1 cellular context compared by ENCODE assay signal in the genomic region with DNA sequence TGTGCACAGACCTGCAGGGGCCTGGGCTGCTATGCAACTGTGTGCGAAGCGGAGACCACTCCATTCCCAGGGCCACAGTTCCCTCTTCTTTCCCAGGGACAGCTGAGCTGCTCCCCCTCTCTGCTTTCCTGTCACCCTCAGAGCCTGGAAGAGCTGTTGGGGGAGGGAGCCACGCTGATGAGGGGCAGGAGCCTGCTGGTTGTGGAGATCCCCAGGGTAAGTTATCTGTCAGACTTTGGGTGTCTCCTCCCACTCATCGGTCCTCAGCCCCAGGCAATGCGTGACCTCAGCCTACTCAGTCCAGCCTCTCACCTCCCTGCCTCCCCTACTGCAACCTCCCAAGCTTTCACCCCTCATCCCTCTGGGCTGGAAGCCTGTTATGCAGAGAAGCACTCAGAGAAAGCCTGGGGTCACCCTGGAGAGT.
TF ChIP-seq lines count a peak whose summit lies in the region.

No MANE protein-coding gene starts in this region.

TF ChIP-seq in K562, 482 proteins besides CTCF, POLR2A, EP300 and RAD21 (continued from another document and continues in another):
- TF ChIP-seq, protein P1, sequence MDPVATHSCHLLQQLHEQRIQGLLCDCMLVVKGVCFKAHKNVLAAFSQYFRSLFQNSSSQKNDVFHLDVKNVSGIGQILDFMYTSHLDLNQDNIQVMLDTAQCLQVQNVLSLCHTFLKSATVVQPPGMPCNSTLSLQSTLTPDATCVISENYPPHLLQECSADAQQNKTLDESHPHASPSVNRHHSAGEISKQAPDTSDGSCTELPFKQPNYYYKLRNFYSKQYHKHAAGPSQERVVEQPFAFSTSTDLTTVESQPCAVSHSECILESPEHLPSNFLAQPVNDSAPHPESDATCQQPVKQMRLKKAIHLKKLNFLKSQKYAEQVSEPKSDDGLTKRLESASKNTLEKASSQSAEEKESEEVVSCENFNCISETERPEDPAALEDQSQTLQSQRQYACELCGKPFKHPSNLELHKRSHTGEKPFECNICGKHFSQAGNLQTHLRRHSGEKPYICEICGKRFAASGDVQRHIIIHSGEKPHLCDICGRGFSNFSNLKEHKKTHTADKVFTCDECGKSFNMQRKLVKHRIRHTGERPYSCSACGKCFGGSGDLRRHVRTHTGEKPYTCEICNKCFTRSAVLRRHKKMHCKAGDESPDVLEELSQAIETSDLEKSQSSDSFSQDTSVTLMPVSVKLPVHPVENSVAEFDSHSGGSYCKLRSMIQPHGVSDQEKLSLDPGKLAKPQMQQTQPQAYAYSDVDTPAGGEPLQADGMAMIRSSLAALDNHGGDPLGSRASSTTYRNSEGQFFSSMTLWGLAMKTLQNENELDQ (CRISPR knock-in tag; IDR thresholded peaks at IDR 0.05; ENCODE audit: borderline replicate concordance), result no peak
- TF ChIP-seq PCBP2 (IDR thresholded peaks at IDR 0.05; ENCODE audit: low read depth, low read length, poor library complexity, severe bottlenecking) (no peak), HMGN3 (IDR thresholded peaks at IDR 0.05; ENCODE audit: borderline replicate concordance, extremely low read depth, insufficient read length, low read depth, low read length) (no peak), SAFB (IDR thresholded peaks at IDR 0.05; ENCODE audit: borderline replicate concordance, low read depth, low read length) (no peak), SMAD4 (CRISPR knock-in tag; conservative IDR thresholded peaks at IDR 0.05) (peak; percentile 83), KDM5B (IDR thresholded peaks at IDR 0.05; ENCODE audit: insufficient replicate concordance, low read depth, low read length) (no peak), YY1 (IDR thresholded peaks at IDR 0.05; ENCODE audit: borderline replicate concordance in 1 of 3, control insufficient read depth in 1 of 3, extremely low read depth in 1 of 3, insufficient read depth in 3 of 3, insufficient read length in 1 of 3, insufficient replicate concordance in 2 of 3, low read depth in 1 of 3, low read length in 2 of 3) (peak in 1 of 3 experiments; percentile 36), BRF1 (IDR thresholded peaks at IDR 0.05; ENCODE audit: borderline replicate concordance, extremely low read depth, insufficient read length) (no peak), RUNX1 (IDR thresholded peaks at IDR 0.05; ENCODE audit: low read depth) (no peak), NR1H2 (CRISPR knock-in tag; IDR thresholded peaks at IDR 0.05) (0 out of 2 replicates have a peak, but pooled peaks have one; percentile 6), ILF3 (IDR thresholded peaks at IDR 0.05; ENCODE audit: borderline replicate concordance) (no peak), NBN (IDR thresholded peaks at IDR 0.05; ENCODE audit: low read depth) (no peak), ZNF146 (CRISPR knock-in tag; IDR thresholded peaks at IDR 0.05; ENCODE audit: unreplicated experiment) (no peak), CREM (IDR thresholded peaks at IDR 0.05; ENCODE audit: low read depth) (peak; percentile 80), SMARCA5 (IDR thresholded peaks at IDR 0.05) (no peak), ZNF121 (CRISPR knock-in tag; conservative IDR thresholded peaks at IDR 0.05) (no peak), FOXA1 (IDR thresholded peaks at IDR 0.05; ENCODE audit: borderline replicate concordance) (no peak), FOXA3 (CRISPR knock-in tag; conservative IDR thresholded peaks at IDR 0.05 in 1 of 2, IDR thresholded peaks at IDR 0.05 in 1 of 2) (no peak), RBM25 (IDR thresholded peaks at IDR 0.05; ENCODE audit: low read depth, low read length, severe bottlenecking) (no peak), SNIP1 (IDR thresholded peaks at IDR 0.05; ENCODE audit: low read depth) (no peak), SIN3B (IDR thresholded peaks at IDR 0.05; ENCODE audit: low read depth) (no peak), KDM4B (IDR thresholded peaks at IDR 0.05; ENCODE audit: borderline replicate concordance in 2 of 2, low read depth in 1 of 2) (no peak), ZNF586 (CRISPR knock-in tag; conservative IDR thresholded peaks at IDR 0.05) (no peak), CBX1 (IDR thresholded peaks at IDR 0.05; ENCODE audit: low read depth) (no peak), ZNF41 (CRISPR knock-in tag; conservative IDR thresholded peaks at IDR 0.05) (no peak), DNMT1 (IDR thresholded peaks at IDR 0.05) (no peak), JUN (IDR thresholded peaks at IDR 0.05; ENCODE audit: borderline replicate concordance, low read depth, low read length) (peak; percentile 71; the same call in 1 of the 2 replicates), JUN (CRISPR knock-in tag; IDR thresholded peaks at IDR 0.05; ENCODE audit: borderline replicate concordance) (no peak; the same call in 1 of the 2 replicates), SMAD1 (IDR thresholded peaks at IDR 0.05; ENCODE audit: low read depth, low read length, partially characterized antibody) (no peak), TCF7 (IDR thresholded peaks at IDR 0.05; ENCODE audit: borderline replicate concordance) (peak; percentile 39; the same call in 1 of the 2 replicates), MCM2 (IDR thresholded peaks at IDR 0.05; ENCODE audit: low read depth) (no peak), U2AF2 (optimal IDR thresholded peaks at IDR 0.05; ENCODE audit: low read depth, low read length) (no peak), ZKSCAN3 (CRISPR knock-in tag; IDR thresholded peaks at IDR 0.05) (no peak), KDM1A (IDR thresholded peaks at IDR 0.05) (no peak), ZNF212 (CRISPR knock-in tag; IDR thresholded peaks at IDR 0.05) (no peak), PHF21A (IDR thresholded peaks at IDR 0.05; ENCODE audit: borderline replicate concordance, low read depth) (no peak), ZNF197 (CRISPR knock-in tag; IDR thresholded peaks at IDR 0.05; ENCODE audit: low read depth) (no peak), ZNF436 (CRISPR knock-in tag; IDR thresholded peaks at IDR 0.05) (no peak), ELF1 (tag; IDR thresholded peaks at IDR 0.05) (no peak), ZNF551 (CRISPR knock-in tag; IDR thresholded peaks at IDR 0.05) (no peak), CCAR2 (IDR thresholded peaks at IDR 0.05; ENCODE audit: low read depth, low read length) (no peak)
- TF ChIP-seq, protein P2, sequence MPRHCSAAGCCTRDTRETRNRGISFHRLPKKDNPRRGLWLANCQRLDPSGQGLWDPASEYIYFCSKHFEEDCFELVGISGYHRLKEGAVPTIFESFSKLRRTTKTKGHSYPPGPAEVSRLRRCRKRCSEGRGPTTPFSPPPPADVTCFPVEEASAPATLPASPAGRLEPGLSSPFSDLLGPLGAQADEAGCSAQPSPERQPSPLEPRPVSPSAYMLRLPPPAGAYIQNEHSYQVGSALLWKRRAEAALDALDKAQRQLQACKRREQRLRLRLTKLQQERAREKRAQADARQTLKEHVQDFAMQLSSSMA (CRISPR knock-in tag; IDR thresholded peaks at IDR 0.05), result no peak
- TF ChIP-seq, protein P3, sequence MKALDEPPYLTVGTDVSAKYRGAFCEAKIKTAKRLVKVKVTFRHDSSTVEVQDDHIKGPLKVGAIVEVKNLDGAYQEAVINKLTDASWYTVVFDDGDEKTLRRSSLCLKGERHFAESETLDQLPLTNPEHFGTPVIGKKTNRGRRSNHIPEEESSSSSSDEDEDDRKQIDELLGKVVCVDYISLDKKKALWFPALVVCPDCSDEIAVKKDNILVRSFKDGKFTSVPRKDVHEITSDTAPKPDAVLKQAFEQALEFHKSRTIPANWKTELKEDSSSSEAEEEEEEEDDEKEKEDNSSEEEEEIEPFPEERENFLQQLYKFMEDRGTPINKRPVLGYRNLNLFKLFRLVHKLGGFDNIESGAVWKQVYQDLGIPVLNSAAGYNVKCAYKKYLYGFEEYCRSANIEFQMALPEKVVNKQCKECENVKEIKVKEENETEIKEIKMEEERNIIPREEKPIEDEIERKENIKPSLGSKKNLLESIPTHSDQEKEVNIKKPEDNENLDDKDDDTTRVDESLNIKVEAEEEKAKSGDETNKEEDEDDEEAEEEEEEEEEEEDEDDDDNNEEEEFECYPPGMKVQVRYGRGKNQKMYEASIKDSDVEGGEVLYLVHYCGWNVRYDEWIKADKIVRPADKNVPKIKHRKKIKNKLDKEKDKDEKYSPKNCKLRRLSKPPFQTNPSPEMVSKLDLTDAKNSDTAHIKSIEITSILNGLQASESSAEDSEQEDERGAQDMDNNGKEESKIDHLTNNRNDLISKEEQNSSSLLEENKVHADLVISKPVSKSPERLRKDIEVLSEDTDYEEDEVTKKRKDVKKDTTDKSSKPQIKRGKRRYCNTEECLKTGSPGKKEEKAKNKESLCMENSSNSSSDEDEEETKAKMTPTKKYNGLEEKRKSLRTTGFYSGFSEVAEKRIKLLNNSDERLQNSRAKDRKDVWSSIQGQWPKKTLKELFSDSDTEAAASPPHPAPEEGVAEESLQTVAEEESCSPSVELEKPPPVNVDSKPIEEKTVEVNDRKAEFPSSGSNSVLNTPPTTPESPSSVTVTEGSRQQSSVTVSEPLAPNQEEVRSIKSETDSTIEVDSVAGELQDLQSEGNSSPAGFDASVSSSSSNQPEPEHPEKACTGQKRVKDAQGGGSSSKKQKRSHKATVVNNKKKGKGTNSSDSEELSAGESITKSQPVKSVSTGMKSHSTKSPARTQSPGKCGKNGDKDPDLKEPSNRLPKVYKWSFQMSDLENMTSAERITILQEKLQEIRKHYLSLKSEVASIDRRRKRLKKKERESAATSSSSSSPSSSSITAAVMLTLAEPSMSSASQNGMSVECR (CRISPR knock-in tag; IDR thresholded peaks at IDR 0.05), result no peak
- TF ChIP-seq, protein P4, sequence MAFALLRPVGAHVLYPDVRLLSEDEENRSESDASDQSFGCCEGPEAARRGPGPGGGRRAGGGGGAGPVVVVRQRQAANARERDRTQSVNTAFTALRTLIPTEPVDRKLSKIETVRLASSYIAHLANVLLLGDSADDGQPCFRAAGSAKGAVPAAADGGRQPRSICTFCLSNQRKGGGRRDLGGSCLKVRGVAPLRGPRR (CRISPR knock-in tag; IDR thresholded peaks at IDR 0.05), result no peak
- TF ChIP-seq, protein P5, sequence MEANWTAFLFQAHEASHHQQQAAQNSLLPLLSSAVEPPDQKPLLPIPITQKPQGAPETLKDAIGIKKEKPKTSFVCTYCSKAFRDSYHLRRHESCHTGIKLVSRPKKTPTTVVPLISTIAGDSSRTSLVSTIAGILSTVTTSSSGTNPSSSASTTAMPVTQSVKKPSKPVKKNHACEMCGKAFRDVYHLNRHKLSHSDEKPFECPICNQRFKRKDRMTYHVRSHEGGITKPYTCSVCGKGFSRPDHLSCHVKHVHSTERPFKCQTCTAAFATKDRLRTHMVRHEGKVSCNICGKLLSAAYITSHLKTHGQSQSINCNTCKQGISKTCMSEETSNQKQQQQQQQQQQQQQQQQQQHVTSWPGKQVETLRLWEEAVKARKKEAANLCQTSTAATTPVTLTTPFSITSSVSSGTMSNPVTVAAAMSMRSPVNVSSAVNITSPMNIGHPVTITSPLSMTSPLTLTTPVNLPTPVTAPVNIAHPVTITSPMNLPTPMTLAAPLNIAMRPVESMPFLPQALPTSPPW (CRISPR knock-in tag; IDR thresholded peaks at IDR 0.05), result peak; percentile 50
- TF ChIP-seq, protein P6, sequence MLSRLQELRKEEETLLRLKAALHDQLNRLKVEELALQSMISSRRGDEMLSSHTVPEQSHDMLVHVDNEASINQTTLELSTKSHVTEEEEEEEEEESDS (CRISPR knock-in tag; IDR thresholded peaks at IDR 0.05), result no peak
- TF ChIP-seq, protein P7, sequence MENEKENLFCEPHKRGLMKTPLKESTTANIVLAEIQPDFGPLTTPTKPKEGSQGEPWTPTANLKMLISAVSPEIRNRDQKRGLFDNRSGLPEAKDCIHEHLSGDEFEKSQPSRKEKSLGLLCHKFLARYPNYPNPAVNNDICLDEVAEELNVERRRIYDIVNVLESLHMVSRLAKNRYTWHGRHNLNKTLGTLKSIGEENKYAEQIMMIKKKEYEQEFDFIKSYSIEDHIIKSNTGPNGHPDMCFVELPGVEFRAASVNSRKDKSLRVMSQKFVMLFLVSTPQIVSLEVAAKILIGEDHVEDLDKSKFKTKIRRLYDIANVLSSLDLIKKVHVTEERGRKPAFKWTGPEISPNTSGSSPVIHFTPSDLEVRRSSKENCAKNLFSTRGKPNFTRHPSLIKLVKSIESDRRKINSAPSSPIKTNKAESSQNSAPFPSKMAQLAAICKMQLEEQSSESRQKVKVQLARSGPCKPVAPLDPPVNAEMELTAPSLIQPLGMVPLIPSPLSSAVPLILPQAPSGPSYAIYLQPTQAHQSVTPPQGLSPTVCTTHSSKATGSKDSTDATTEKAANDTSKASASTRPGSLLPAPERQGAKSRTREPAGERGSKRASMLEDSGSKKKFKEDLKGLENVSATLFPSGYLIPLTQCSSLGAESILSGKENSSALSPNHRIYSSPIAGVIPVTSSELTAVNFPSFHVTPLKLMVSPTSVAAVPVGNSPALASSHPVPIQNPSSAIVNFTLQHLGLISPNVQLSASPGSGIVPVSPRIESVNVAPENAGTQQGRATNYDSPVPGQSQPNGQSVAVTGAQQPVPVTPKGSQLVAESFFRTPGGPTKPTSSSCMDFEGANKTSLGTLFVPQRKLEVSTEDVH (IDR thresholded peaks at IDR 0.05; ENCODE audit: low read depth, partially characterized antibody), result no peak
- TF ChIP-seq, protein P8, sequence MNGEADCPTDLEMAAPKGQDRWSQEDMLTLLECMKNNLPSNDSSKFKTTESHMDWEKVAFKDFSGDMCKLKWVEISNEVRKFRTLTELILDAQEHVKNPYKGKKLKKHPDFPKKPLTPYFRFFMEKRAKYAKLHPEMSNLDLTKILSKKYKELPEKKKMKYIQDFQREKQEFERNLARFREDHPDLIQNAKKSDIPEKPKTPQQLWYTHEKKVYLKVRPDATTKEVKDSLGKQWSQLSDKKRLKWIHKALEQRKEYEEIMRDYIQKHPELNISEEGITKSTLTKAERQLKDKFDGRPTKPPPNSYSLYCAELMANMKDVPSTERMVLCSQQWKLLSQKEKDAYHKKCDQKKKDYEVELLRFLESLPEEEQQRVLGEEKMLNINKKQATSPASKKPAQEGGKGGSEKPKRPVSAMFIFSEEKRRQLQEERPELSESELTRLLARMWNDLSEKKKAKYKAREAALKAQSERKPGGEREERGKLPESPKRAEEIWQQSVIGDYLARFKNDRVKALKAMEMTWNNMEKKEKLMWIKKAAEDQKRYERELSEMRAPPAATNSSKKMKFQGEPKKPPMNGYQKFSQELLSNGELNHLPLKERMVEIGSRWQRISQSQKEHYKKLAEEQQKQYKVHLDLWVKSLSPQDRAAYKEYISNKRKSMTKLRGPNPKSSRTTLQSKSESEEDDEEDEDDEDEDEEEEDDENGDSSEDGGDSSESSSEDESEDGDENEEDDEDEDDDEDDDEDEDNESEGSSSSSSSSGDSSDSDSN (IDR thresholded peaks at IDR 0.05; ENCODE audit: borderline replicate concordance in 1 of 2, low read depth in 2 of 2, low read length in 2 of 2), result peak in 1 of 2 experiments; percentile 70; a peak in 1 of 4 replicates
- TF ChIP-seq, protein P9, sequence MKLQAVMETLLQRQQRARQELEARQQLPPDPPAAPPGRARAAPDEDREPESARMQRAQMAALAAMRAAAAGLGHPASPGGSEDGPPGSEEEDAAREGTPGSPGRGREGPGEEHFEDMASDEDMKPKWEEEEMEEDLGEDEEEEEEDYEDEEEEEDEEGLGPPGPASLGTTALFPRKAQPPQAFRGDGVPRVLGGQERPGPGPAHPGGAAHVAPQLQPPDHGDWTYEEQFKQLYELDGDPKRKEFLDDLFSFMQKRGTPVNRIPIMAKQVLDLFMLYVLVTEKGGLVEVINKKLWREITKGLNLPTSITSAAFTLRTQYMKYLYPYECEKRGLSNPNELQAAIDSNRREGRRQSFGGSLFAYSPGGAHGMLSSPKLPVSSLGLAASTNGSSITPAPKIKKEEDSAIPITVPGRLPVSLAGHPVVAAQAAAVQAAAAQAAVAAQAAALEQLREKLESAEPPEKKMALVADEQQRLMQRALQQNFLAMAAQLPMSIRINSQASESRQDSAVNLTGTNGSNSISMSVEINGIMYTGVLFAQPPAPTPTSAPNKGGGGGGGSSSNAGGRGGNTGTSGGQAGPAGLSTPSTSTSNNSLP (IDR thresholded peaks at IDR 0.05; ENCODE audit: borderline replicate concordance, low read depth, low read length), result no peak
